ENCODE assay signal across 8 cellular contexts in genomic region chr4:185039508-185040273, GRCh38. TPM values are rescaled to one million over a fixed set of nuclear protein-coding genes. Genes with fewer than 3 reads are reported as not detected.
DNase-seq lines count a peak whose midpoint lies in the region; ATAC-seq lines count a peak whose summit lies in the region.

No MANE protein-coding gene starts in this region.

- intact Hi-C loops in left ventricle myocardium superior (cut with micrococcal nuclease) = loop anchor here (2.0 to 5.0 kb wide), 2 partner anchors 58 to 95 kb away; no protein-coding TSS in a partner anchor

- in situ Hi-C loops in SK-MEL-5 (cut with HindIII; ENCODE audit: low pct_unique_long_range_greater_than_20kb, low sequenced_read_pairs) = no loop called here

- peak; percentile 79 for ATAC-seq in GM21390 (IDR thresholded peaks at IDR 0.05; ENCODE audit: unreplicated experiment)
- ATAC-seq in left ventricle myocardium superior = peak; percentile 80
- ATAC-seq in HG03520 (IDR thresholded peaks at IDR 0.05; ENCODE audit: unreplicated experiment) = no peak

- DNase-seq in DMS 273 treated with DMSO at 0.1 percent for 48 hours (lab: John Stamatoyannopoulos, UW) (peak; percentile 14), Kasumi-1 (lab: John Stamatoyannopoulos, UW) (peak; percentile 88 to 90), SK-MEL-5 (ENCODE audit: low read depth, low spot score) (peak; percentile 85), adipocyte (ENCODE audit: low read depth) (peak; percentile 85), left ventricle myocardium superior (no peak)

- H3K9me3 ChIP-seq in adipocyte (ENCODE audit: control insufficient read depth, low read length) = no peaks in the 10 kb centered on the region
- H3K9me3 ChIP-seq in skeletal muscle satellite cell (replicated peaks; ENCODE audit: low read length) = no peaks in the 10 kb centered on the region

- H3K27me3 ChIP-seq in adipocyte (replicated peaks; ENCODE audit: control insufficient read depth, insufficient read depth, low read length) (peaks cover 3% of the 10 kb centered on the region), skeletal muscle satellite cell (ENCODE audit: control insufficient read depth, insufficient read depth, low read length) (peaks cover 28% of the 10 kb centered on the region)

- H3K4me3 ChIP-seq in adipocyte (ENCODE audit: low read length) = peak overlapping the region; percentile 74
- H3K4me3 ChIP-seq in skeletal muscle satellite cell (ENCODE audit: low read length) = peak overlapping the region; percentile 50

- H3K4me2 ChIP-seq in skeletal muscle satellite cell (ENCODE audit: low read length) = peak overlapping the region; percentile 79

- H3K36me3 ChIP-seq in adipocyte (ENCODE audit: control insufficient read depth, insufficient read depth, low read length, severe bottlenecking) (no peaks in the 10 kb centered on the region), skeletal muscle satellite cell (ENCODE audit: insufficient read depth, low read length) (no peaks in the 10 kb centered on the region)

- H3K4me1 ChIP-seq in adipocyte (ENCODE audit: control insufficient read depth, insufficient read depth, low read length) (no peaks in the 10 kb centered on the region), skeletal muscle satellite cell (ENCODE audit: control insufficient read depth, insufficient read depth, low read length) (no peaks in the 10 kb centered on the region)

- H3K9ac ChIP-seq in adipocyte (ENCODE audit: low read length) (peak overlapping the region; percentile 55), skeletal muscle satellite cell (ENCODE audit: low read depth, low read length) (no peak overlapping the region)

RNA-seq across cellular contexts. Expression of gene HELT, which starts 21.4 kb away (rescaled TPM):
- not detected in 2 replicates for total RNA-seq in SK-MEL-5 (2014; rRNA removed; shearing (Covaris generic))
- polyA plus RNA-seq in SK-MEL-5 (2015; cell fraction: cytosol; rRNA removed) = 0.20 TPM in 1 of 2 replicates, not detected in the other
- not detected in 2 replicates for polyA plus RNA-seq in SK-MEL-5 (2015; cell fraction: nucleus; rRNA removed)
- total RNA-seq in left ventricle myocardium superior = not detected
- total RNA-seq in skeletal muscle satellite cell (2012; rRNA removed) = not detected in 2 replicates
